Comparison of ENCODE assay signal across 8 cellular contexts in genomic region chr20:17971571-17972013, GRCh38. TPM values are rescaled to one million over a fixed set of nuclear protein-coding genes. Genes with fewer than 3 reads are reported as not detected.
A peak's percentile ranks its signal among the peaks of the same experiment; 100 is the strongest.
DNase-seq lines count a peak whose midpoint lies in the region; ATAC-seq and TF ChIP-seq lines count a peak whose summit lies in the region.

No MANE protein-coding gene starts in this region.

- DNase-seq in mammary epithelial cell = peak; percentile 40
- no peak for DNase-seq in memory B cell (ENCODE audit: low spot score in 2 of 2)
- DNase-seq in stimulated activated CD4-positive, alpha-beta T cell treated with anti-CD3 and anti-CD28 coated beads, Interleukin-4, amount 100 ng/mL, for 4 hours = no peak

- no peaks in the 10 kb centered on the region for H3K9me3 Mint-ChIP-seq in memory B cell

- peaks cover 95% of the 10 kb centered on the region for H3K79me2 ChIP-seq in mammary epithelial cell (ENCODE audit: insufficient read depth, low read length)

- H2AFZ ChIP-seq in mammary epithelial cell (ENCODE audit: low read depth, low read length) = no peak overlapping the region

- H3K9me3 ChIP-seq in BLaER1 (no peaks in the 10 kb centered on the region), HUES64 (ENCODE audit: insufficient read depth, low read depth, low read length) (no peaks in the 10 kb centered on the region), mammary epithelial cell (replicated peaks; ENCODE audit: insufficient read depth, low read length) (no peaks in the 10 kb centered on the region)

- peaks cover 24% of the 10 kb centered on the region for H3K36me3 ChIP-seq in BLaER1
- peaks cover 64% of the 10 kb centered on the region for H3K36me3 ChIP-seq in HUES64 (ENCODE audit: insufficient read depth, low read length)
- H3K36me3 ChIP-seq in mammary epithelial cell (ENCODE audit: insufficient read depth, low read length) = peaks cover 10% of the 10 kb centered on the region

- in situ Hi-C loops in mammary epithelial cell (cut with MboI; ENCODE audit: low sequenced_read_pairs in 2 of 2) = loop anchor here in 1 of 2 donors (25.0 kb wide), 2 partner anchors 316 to 459 kb away; partner anchors contain the start of gene ZNF133

- 17% methylated on average over 7 of the region's 7 CpGs for WGBS in HUES64
- WGBS in mammary epithelial cell (ENCODE audit: low coverage, missing lambda C conversion rate) = 0% methylated on average over 7 of the region's 7 CpGs

- H3K4me1 ChIP-seq in BLaER1 = peaks cover 52% of the 10 kb centered on the region
- H3K4me1 ChIP-seq in HUES64 (ENCODE audit: insufficient read depth, low read length) = peaks cover 24% of the 10 kb centered on the region
- peaks cover 7% of the 10 kb centered on the region for H3K4me1 ChIP-seq in mammary epithelial cell (ENCODE audit: insufficient read depth, low read length)

- H3K36me3 Mint-ChIP-seq in memory B cell = peaks cover 7% of the 10 kb centered on the region

- peaks cover 30% of the 10 kb centered on the region for H3K4me1 Mint-ChIP-seq in memory B cell

- CTCF ChIA-PET in mammary epithelial cell (lab: Charles Lee; ENCODE audit: low non-redundant PET) = no interaction called here

- H3K27ac ChIP-seq in BLaER1 = peak overlapping the region; percentile 100
- peak overlapping the region; percentile 32 for H3K27ac ChIP-seq in HUES64 (ENCODE audit: low read depth, low read length)
- H3K27ac ChIP-seq in mammary epithelial cell (ENCODE audit: insufficient read depth, low read depth, low read length) = peak overlapping the region; percentile 98

- TF ChIP-seq CTCF in mammary epithelial cell (conservative IDR thresholded peaks at IDR 0.05 in 1 of 2, IDR thresholded peaks at IDR 0.05 in 1 of 2; ENCODE audit: extremely low read depth in 1 of 2, insufficient read depth in 1 of 2, low read depth in 1 of 2, low read length in 2 of 2) = no peak

- H3K27me3 ChIP-seq in BLaER1 = no peaks in the 10 kb centered on the region
- H3K27me3 ChIP-seq in HUES64 (ENCODE audit: insufficient read depth, low read length) = no peaks in the 10 kb centered on the region
- H3K27me3 ChIP-seq in mammary epithelial cell (ENCODE audit: insufficient read depth, low read length) = no peaks in the 10 kb centered on the region

- no peak for ATAC-seq in memory B cell (ENCODE audit: low read depth)
- ATAC-seq in GM18858 (IDR thresholded peaks at IDR 0.05; ENCODE audit: unreplicated experiment) = no peak
- ATAC-seq in HG03039 (IDR thresholded peaks at IDR 0.05; ENCODE audit: unreplicated experiment) = no peak
- no peak for ATAC-seq in GM21825 (IDR thresholded peaks at IDR 0.05; ENCODE audit: unreplicated experiment)

- H3K9ac ChIP-seq in BLaER1 = peak overlapping the region; percentile 100
- H3K9ac ChIP-seq in HUES64 (ENCODE audit: low read depth, low read length) = peak overlapping the region; percentile 99
- H3K9ac ChIP-seq in mammary epithelial cell (ENCODE audit: insufficient read depth, low read length) = peak overlapping the region; percentile 99

- H4K20me1 ChIP-seq in BLaER1 = peaks cover 17% of the 10 kb centered on the region
- no peaks in the 10 kb centered on the region for H4K20me1 ChIP-seq in mammary epithelial cell (ENCODE audit: insufficient read depth, low read length)

- dilution Hi-C loops in mammary epithelial cell (cut with HindIII; ENCODE audit: low sequenced_read_pairs) = no loop called here

- BruUV-seq in mammary epithelial cell (replicated peaks; lab: Mats Ljungman, UMichigan) = no TSS peak

- H3K4me3 Mint-ChIP-seq in memory B cell = peak overlapping the region; percentile 78

- intact Hi-C loops in mammary epithelial cell (cut with micrococcal nuclease) = no loop called here

- no peaks in the 10 kb centered on the region for H3K27me3 Mint-ChIP-seq in memory B cell

- peak overlapping the region; percentile 97 for H3K27ac Mint-ChIP-seq in memory B cell

- H3K4me2 ChIP-seq in BLaER1 (peak overlapping the region; percentile 95), mammary epithelial cell (ENCODE audit: insufficient read depth, low read depth, low read length) (peak overlapping the region; percentile 94)

- H3K4me3 ChIP-seq in BLaER1 = peak overlapping the region; percentile 92
- H3K4me3 ChIP-seq in HUES64 (ENCODE audit: low read length) = peak overlapping the region; percentile 87
- peak overlapping the region; percentile 88 to 93 (median 91) for H3K4me3 ChIP-seq in mammary epithelial cell (replicated peaks in 1 of 3; ENCODE audit: insufficient read depth in 1 of 3, low read depth in 2 of 3, low read length in 3 of 3)

RNA-seq across cellular contexts. Expression of gene MGME1, which starts 2.8 kb away (rescaled TPM):
- polyA plus RNA-seq in HUES64 (2013, experiment 1 of 2) = 37.9 TPM
- 41.4 TPM for polyA plus RNA-seq in HUES64 (2013, experiment 2 of 2)
- total RNA-seq in mammary epithelial cell = 10 to 100 TPM; 15.8 to 36.2 TPM
- 22.4 TPM for polyA plus RNA-seq in mammary epithelial cell
- polyA minus RNA-seq in mammary epithelial cell = 12.3 TPM

RNA-seq across cellular contexts. Expression of gene SNX5, which starts 3.0 kb away (rescaled TPM):
- 164 TPM for polyA plus RNA-seq in HUES64 (2013, experiment 1 of 2)
- 154 TPM for polyA plus RNA-seq in HUES64 (2013, experiment 2 of 2)
- 100 to 1,000 TPM in 1 of 2 donors, 10 to 100 TPM in 1; 68.0 to 137 TPM for total RNA-seq in mammary epithelial cell
- polyA plus RNA-seq in mammary epithelial cell = 91.8 TPM
- 93.1 TPM for polyA minus RNA-seq in mammary epithelial cell

Comparison
In these comparisons a context has a peak if more than half of its experiments do, and no peak if none do; other contexts are left out.
1. H3K27ac ChIP-seq: peak in every context shown above with its lines; median percentile 100 in BLaER1; 98 in mammary epithelial cell; 32 in HUES64.